13 cellular contexts compared by ENCODE assay signal in genomic region chr11:65378208-65378927, GRCh38. TPM values are rescaled to one million over a fixed set of nuclear protein-coding genes. Genes with fewer than 3 reads are reported as not detected.
DNase-seq lines count a peak whose midpoint lies in the region; ATAC-seq and TF ChIP-seq lines count a peak whose summit lies in the region.
"Had no signal": no experiment of that assay in that cellular context is flagged by ENCODE, and none has a peak within 500 bp of the region (broad histone marks: within the 10 kb centered on the region; RNA-seq: fewer than 3 reads in every experiment).

No MANE protein-coding gene starts in this region.

- H3K36me3 Mint-ChIP-seq in progenitor cell of endocrine pancreas (ENCODE audit: insufficient read depth) (no peaks in the 10 kb centered on the region), glutamatergic neuron (ENCODE audit: unreplicated experiment) (no peaks in the 10 kb centered on the region)

- no peak overlapping the region for H3K4me3 ChIP-seq in body of pancreas
- H3K4me3 ChIP-seq: left ventricle myocardium inferior, right lobe of liver had no signal

- ATAC-seq in body of pancreas, result no peak
- no peak for ATAC-seq in GM18870 (IDR thresholded peaks at IDR 0.05; ENCODE audit: unreplicated experiment)
- no peak for ATAC-seq in GM21367 (IDR thresholded peaks at IDR 0.05; ENCODE audit: unreplicated experiment)
- ATAC-seq: right lobe of liver had no signal

- peak overlapping the region; percentile 62 for H3K27ac Mint-ChIP-seq in progenitor cell of endocrine pancreas
- no peak overlapping the region for H3K27ac Mint-ChIP-seq in glutamatergic neuron (ENCODE audit: unreplicated experiment)

- peaks cover 87% of the 10 kb centered on the region for H3K4me1 ChIP-seq in body of pancreas

- no peaks in the 10 kb centered on the region for H3K27me3 Mint-ChIP-seq in progenitor cell of endocrine pancreas
- peaks cover 8% of the 10 kb centered on the region for H3K27me3 Mint-ChIP-seq in glutamatergic neuron (ENCODE audit: unreplicated experiment)

- no peak for DNase-seq in GM13977 (ENCODE audit: low spot score)
- peak; percentile 84 for DNase-seq in NOMO-1 treated with DMSO at 0.1 percent for 48 hours (lab: John Stamatoyannopoulos, UW; ENCODE audit: unreplicated experiment)
- peak in 2 of 4 donors; percentile 33 to 51 for DNase-seq in body of pancreas
- no peak for DNase-seq in progenitor cell of endocrine pancreas (ENCODE audit: low spot score, unreplicated experiment)
- DNase-seq in glutamatergic neuron, result no peak
- DNase-seq in G401 (ENCODE audit: low spot score), result no peak
- DNase-seq: activated effector memory CD4-positive, alpha-beta T cell treated with anti-CD3 and anti-CD28 coated beads, Interleukin-2, amount 50 U/mL, for 16 hours; foreskin fibroblast; left ventricle myocardium inferior; NCI-H2227 treated with DMSO at 0.1 percent for 48 hours had no signal

- H3K36me3 ChIP-seq in body of pancreas (replicated peaks in 1 of 2; ENCODE audit: insufficient read depth in 1 of 2, low read depth in 2 of 2), result no peaks in the 10 kb centered on the region
- H3K36me3 ChIP-seq: left ventricle myocardium inferior, right lobe of liver had no signal

- no peak for TF ChIP-seq POLR2A in body of pancreas (IDR thresholded peaks at IDR 0.05)

- peak; percentile 17 for TF ChIP-seq CTCF in GM13977 (IDR thresholded peaks at IDR 0.05; ENCODE audit: extremely low read depth, insufficient read depth, missing control alignments)
- TF ChIP-seq CTCF in body of pancreas (IDR thresholded peaks at IDR 0.05), result no peak
- no peak for TF ChIP-seq CTCF in progenitor cell of endocrine pancreas (IDR thresholded peaks at IDR 0.05; ENCODE audit: unreplicated experiment)
- TF ChIP-seq CTCF in glutamatergic neuron (IDR thresholded peaks at IDR 0.05; ENCODE audit: partially characterized antibody, unreplicated experiment), result no peak

- H3K4me1 Mint-ChIP-seq in progenitor cell of endocrine pancreas (ENCODE audit: low read depth) (peaks cover 27% of the 10 kb centered on the region), glutamatergic neuron (ENCODE audit: low read depth, unreplicated experiment) (peaks cover 6% of the 10 kb centered on the region)

- no peaks in the 10 kb centered on the region for H3K9me3 ChIP-seq in body of pancreas
- H3K9me3 ChIP-seq: left ventricle myocardium inferior, right lobe of liver had no signal

- intact Hi-C loops in body of pancreas (cut with DNase I), result no loop called here

- H3K27ac ChIP-seq in body of pancreas, result peak overlapping the region; percentile 97 to 100 (median 100)
- H3K27ac ChIP-seq: left ventricle myocardium inferior, right lobe of liver had no signal

- H3K9me3 Mint-ChIP-seq in progenitor cell of endocrine pancreas (ENCODE audit: low read depth) (no peaks in the 10 kb centered on the region), glutamatergic neuron (ENCODE audit: unreplicated experiment) (no peaks in the 10 kb centered on the region)

- no peak overlapping the region for H3K4me3 Mint-ChIP-seq in progenitor cell of endocrine pancreas (ENCODE audit: low read depth)
- no peak overlapping the region for H3K4me3 Mint-ChIP-seq in glutamatergic neuron (ENCODE audit: unreplicated experiment)

- H3K27me3 ChIP-seq in body of pancreas, result no peaks in the 10 kb centered on the region
- H3K27me3 ChIP-seq: right lobe of liver had no signal

- in situ Hi-C loops in GM13977 (cut with MboI; ENCODE audit: low pct_unique_long_range_greater_than_20kb, low sequenced_read_pairs, unreplicated experiment) (no loop called here), G401 (cut with HindIII; ENCODE audit: low sequenced_read_pairs) (no loop called here)

- WGBS in body of pancreas, 2 donors, result 30 to 38% methylated on average over 9 to 19 of the region's 19 CpGs

RNA-seq across cellular contexts. Expression of gene SLC25A45, which starts 4.1 kb away (rescaled TPM):
- 10 to 100 TPM; 52.4 to 67.2 TPM for total RNA-seq in body of pancreas
- total RNA-seq in progenitor cell of endocrine pancreas, result 4.0 and 5.3 TPM in 2 replicates
- 0.25 TPM for total RNA-seq in glutamatergic neuron (ENCODE audit: unreplicated experiment)
- 1.1 TPM in 1 of 2 replicates, not detected in the other for total RNA-seq in G401 (2014; rRNA removed; shearing (Covaris generic))

RNA-seq across cellular contexts. Expression of gene FRMD8, which starts 8.1 kb away (rescaled TPM):
- total RNA-seq in body of pancreas (10 to 100 TPM; 20.0 to 46.8 TPM), progenitor cell of endocrine pancreas (27.3 and 27.5 TPM in 2 replicates), glutamatergic neuron (ENCODE audit: unreplicated experiment) (11.1 TPM)
- total RNA-seq in G401 (2014; rRNA removed; shearing (Covaris generic)), result 31.1 and 40.1 TPM in 2 replicates

RNA-seq across cellular contexts. Expression of gene TIGD3, which starts 23.8 kb away (rescaled TPM):
- total RNA-seq in body of pancreas (not detected), progenitor cell of endocrine pancreas (3.0 and 3.8 TPM in 2 replicates), glutamatergic neuron (ENCODE audit: unreplicated experiment) (3.8 TPM)
- 0.12 and 1.9 TPM in 2 replicates for total RNA-seq in G401 (2014; rRNA removed; shearing (Covaris generic))

RNA-seq across cellular contexts. Expression of gene NEAT1, which starts 44.2 kb away (rescaled TPM):
- total RNA-seq in body of pancreas, result 100 to 1,000 TPM; 376 to 539 TPM
- total RNA-seq in progenitor cell of endocrine pancreas, result 78.8 and 99.9 TPM in 2 replicates
- 107 TPM for total RNA-seq in glutamatergic neuron (ENCODE audit: unreplicated experiment)
- total RNA-seq in G401 (2014; rRNA removed; shearing (Covaris generic)), result 4.4 and 12.4 TPM in 2 replicates

RNA-seq across cellular contexts. Expression of gene DPF2, which starts 44.7 kb away (rescaled TPM):
- 10 to 100 TPM; 18.1 to 30.1 TPM for total RNA-seq in body of pancreas
- total RNA-seq in progenitor cell of endocrine pancreas, result 81.9 and 96.5 TPM in 2 replicates
- 121 TPM for total RNA-seq in glutamatergic neuron (ENCODE audit: unreplicated experiment)
- total RNA-seq in G401 (2014; rRNA removed; shearing (Covaris generic)), result 52.8 and 54.3 TPM in 2 replicates
